In the genomic region with DNA sequence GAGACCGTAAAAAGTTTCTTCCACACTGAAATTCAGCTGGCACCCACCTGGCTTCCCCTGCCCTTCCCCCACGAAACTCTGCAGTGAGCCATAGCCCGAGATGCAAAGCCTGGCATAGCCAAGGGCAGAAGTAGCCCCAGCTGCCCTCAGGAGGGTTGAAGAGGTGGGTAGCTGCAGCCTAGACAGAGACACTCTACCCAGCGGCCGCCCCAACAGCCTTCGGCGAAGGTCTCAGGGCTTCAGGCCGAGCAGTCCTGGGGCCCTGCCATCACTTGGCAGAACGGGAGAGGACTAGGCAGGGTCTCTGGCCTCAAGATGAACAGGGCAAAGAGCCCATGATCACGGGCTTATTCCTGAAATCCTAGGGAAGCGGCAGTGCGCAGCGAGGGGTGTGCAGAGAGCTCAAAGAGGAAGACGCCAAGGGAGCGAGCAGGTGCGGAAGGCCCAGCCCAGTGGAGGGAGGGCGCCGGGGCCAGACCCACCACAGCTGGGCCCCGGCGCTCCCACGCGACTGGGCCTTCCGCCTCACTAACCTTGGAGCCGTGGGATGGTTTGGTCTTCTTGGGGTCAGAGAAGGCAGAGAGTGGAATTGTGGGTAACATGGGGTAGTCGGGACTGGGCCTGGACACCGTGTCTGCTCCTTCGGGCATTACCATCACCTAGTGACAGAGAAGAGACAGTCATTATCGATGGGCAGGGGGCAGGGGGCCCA, we compare ENCODE assay signal across 18 cellular contexts. TPM values are rescaled to one million over a fixed set of nuclear protein-coding genes. Genes with fewer than 3 reads are reported as not detected.
A peak's percentile ranks its signal among the peaks of the same experiment; 100 is the strongest.
DNase-seq lines count a peak whose midpoint lies in the region; ATAC-seq and TF ChIP-seq lines count a peak whose summit lies in the region.
"Had no signal": no experiment of that assay in that cellular context is flagged by ENCODE, and none has a peak within 500 bp of the region (broad histone marks: within the 10 kb centered on the region; RNA-seq: fewer than 3 reads in every experiment).

No MANE protein-coding gene starts in this region.

- H2AFZ ChIP-seq in GM23338: no peak overlapping the region
- no peak overlapping the region for H2AFZ ChIP-seq in OCI-LY7 (ENCODE audit: low read length)

- peaks cover 99% of the 10 kb centered on the region for H3K4me1 ChIP-seq in BLaER1
- H3K4me1 ChIP-seq in GM23338 (ENCODE audit: insufficient read depth): no peaks in the 10 kb centered on the region
- no peaks in the 10 kb centered on the region for H3K4me1 ChIP-seq in endodermal cell (ENCODE audit: control insufficient read depth, insufficient read depth, low read length)
- H3K4me1 ChIP-seq in OCI-LY7 (ENCODE audit: insufficient read depth, low read length, poor library complexity, severe bottlenecking): no peaks in the 10 kb centered on the region
- no peaks in the 10 kb centered on the region for H3K4me1 ChIP-seq in naive thymus-derived CD4-positive, alpha-beta T cell (ENCODE audit: control insufficient read depth in 2 of 2, insufficient read depth in 2 of 2, low read length in 2 of 2)

- in situ Hi-C loops in brain microvascular endothelial cell (cut with HindIII; ENCODE audit: low pct_ligation_motif_present, low sequenced_read_pairs): no loop called here

- peak overlapping the region; percentile 54; the same call in 1 of the 2 replicates for H3K4me3 ChIP-seq in BLaER1
- no peak overlapping the region for H3K4me3 ChIP-seq in GM23338
- H3K4me3 ChIP-seq in endodermal cell (ENCODE audit: low read length): no peak overlapping the region
- no peak overlapping the region for H3K4me3 ChIP-seq in OCI-LY7 (ENCODE audit: low read depth, low read length, poor library complexity, severe bottlenecking)
- H3K4me3 ChIP-seq in naive thymus-derived CD4-positive, alpha-beta T cell (ENCODE audit: low read length): no peak overlapping the region
- no peak overlapping the region for H3K4me3 ChIP-seq in brain microvascular endothelial cell (ENCODE audit: low read depth, low read length)
- H3K4me3 ChIP-seq: SJSA1 had no signal

- POLR2A ChIA-PET in OCI-LY7 (lab: Charles Lee): no interaction called here
- POLR2A ChIA-PET in naive thymus-derived CD4-positive, alpha-beta T cell (lab: Charles Lee): no interaction called here

- no peaks in the 10 kb centered on the region for H3K9me2 ChIP-seq in GM23338 (ENCODE audit: insufficient read depth)
- H3K9me2 ChIP-seq in OCI-LY7 (ENCODE audit: insufficient read depth, low read length): no peaks in the 10 kb centered on the region

- peaks cover 9% of the 10 kb centered on the region for H3K4me1 Mint-ChIP-seq in GM23338
- no peaks in the 10 kb centered on the region for H3K4me1 Mint-ChIP-seq in endodermal cell
- peaks cover 40% of the 10 kb centered on the region for H3K4me1 Mint-ChIP-seq in nephron progenitor cell
- H3K4me1 Mint-ChIP-seq in naive thymus-derived CD4-positive, alpha-beta T cell: peaks cover 0 to 8% (median 5%) of the 10 kb centered on the region in 7 donors

- H3K36me3 Mint-ChIP-seq in GM23338 (ENCODE audit: low read depth) (peaks cover 23% of the 10 kb centered on the region), endodermal cell (ENCODE audit: low read depth) (peaks cover 39% of the 10 kb centered on the region), nephron progenitor cell (ENCODE audit: low read depth) (peaks cover 29% of the 10 kb centered on the region)
- peaks cover 0 to 26% (median 4%) of the 10 kb centered on the region in 5 donors for H3K36me3 Mint-ChIP-seq in naive thymus-derived CD4-positive, alpha-beta T cell

- H4K20me1 ChIP-seq in BLaER1: peaks cover 100% of the 10 kb centered on the region
- peaks cover 12% of the 10 kb centered on the region for H4K20me1 ChIP-seq in GM23338 (replicated peaks; ENCODE audit: insufficient read depth)
- no peaks in the 10 kb centered on the region for H4K20me1 ChIP-seq in OCI-LY7 (ENCODE audit: insufficient read depth, low read length)

- H3K9me3 Mint-ChIP-seq in GM23338 (no peaks in the 10 kb centered on the region; the same call in 2 of the 3 replicates), endodermal cell (no peaks in the 10 kb centered on the region), nephron progenitor cell (no peaks in the 10 kb centered on the region)
- H3K9me3 Mint-ChIP-seq in naive thymus-derived CD4-positive, alpha-beta T cell: no peaks in the 10 kb centered on the region
- H3K9me3 Mint-ChIP-seq: CD8-positive, alpha-beta T cell had no signal

- intact Hi-C loops in OCI-LY7 (cut with micrococcal nuclease; ENCODE audit: unreplicated experiment): no loop called here
- intact Hi-C loops in naive thymus-derived CD4-positive, alpha-beta T cell (cut with micrococcal nuclease): no loop called here

- peak overlapping the region; percentile 82 for H3K27ac ChIP-seq in BLaER1
- H3K27ac ChIP-seq in GM23338 (ENCODE audit: low read depth): no peak overlapping the region
- no peak overlapping the region for H3K27ac ChIP-seq in endodermal cell (ENCODE audit: low read depth, low read length)
- H3K27ac ChIP-seq in OCI-LY7 (ENCODE audit: low read depth, low read length, poor library complexity, severe bottlenecking): no peak overlapping the region
- no peak overlapping the region for H3K27ac ChIP-seq in naive thymus-derived CD4-positive, alpha-beta T cell (ENCODE audit: low read depth, low read length)
- H3K27ac ChIP-seq in brain microvascular endothelial cell: no peak overlapping the region
- H3K27ac ChIP-seq: SJSA1 had no signal

- no TSS peak for BruUV-seq in OCI-LY7 (replicated peaks; lab: Mats Ljungman, UMichigan)

- no peak for TF ChIP-seq CTCF in GM23338 (conservative IDR thresholded peaks at IDR 0.05; ENCODE audit: low read depth in 2 of 2)
- TF ChIP-seq CTCF in endodermal cell (conservative IDR thresholded peaks at IDR 0.05): no peak
- no peak for TF ChIP-seq CTCF in nephron progenitor cell (IDR thresholded peaks at IDR 0.05)
- TF ChIP-seq CTCF in OCI-LY7 (conservative IDR thresholded peaks at IDR 0.05; ENCODE audit: low read length): no peak
- no peak for TF ChIP-seq CTCF in brain microvascular endothelial cell (IDR thresholded peaks at IDR 0.05; ENCODE audit: low read depth, low read length, missing control alignments)

- H3K27ac Mint-ChIP-seq in GM23338 (peak overlapping the region; percentile 67; the same call in 1 of the 2 replicates), endodermal cell (peak overlapping the region; percentile 58), nephron progenitor cell (peak overlapping the region; percentile 91)
- H3K27ac Mint-ChIP-seq in naive thymus-derived CD4-positive, alpha-beta T cell: peak overlapping the region in 1 of 9 donors; percentile 77
- H3K27ac Mint-ChIP-seq: CD8-positive, alpha-beta T cell had no signal

- no peaks in the 10 kb centered on the region; the same call in 1 of the 2 replicates for H3K27me3 ChIP-seq in BLaER1
- no peaks in the 10 kb centered on the region for H3K27me3 ChIP-seq in GM23338 (ENCODE audit: insufficient read depth)
- no peaks in the 10 kb centered on the region for H3K27me3 ChIP-seq in endodermal cell (ENCODE audit: control insufficient read depth, insufficient read depth, low read length, poor library complexity, severe bottlenecking)
- no peaks in the 10 kb centered on the region for H3K27me3 ChIP-seq in naive thymus-derived CD4-positive, alpha-beta T cell (ENCODE audit: control insufficient read depth in 2 of 2, insufficient read depth in 2 of 2, low read length in 2 of 2)
- H3K27me3 ChIP-seq in brain microvascular endothelial cell (replicated peaks): no peaks in the 10 kb centered on the region
- H3K27me3 ChIP-seq: SJSA1 had no signal

- no peaks in the 10 kb centered on the region for H3F3A ChIP-seq in GM23338 (replicated peaks; ENCODE audit: low read depth)

- no peak for ATAC-seq in GM23338
- ATAC-seq in naive thymus-derived CD4-positive, alpha-beta T cell: no peak
- ATAC-seq: CD8-positive, alpha-beta T cell had no signal

- H3K36me3 ChIP-seq in BLaER1: peaks cover 68% of the 10 kb centered on the region
- H3K36me3 ChIP-seq in GM23338 (ENCODE audit: insufficient read depth): no peaks in the 10 kb centered on the region; the same call in 1 of the 2 replicates
- peaks cover 33% of the 10 kb centered on the region for H3K36me3 ChIP-seq in endodermal cell (ENCODE audit: control insufficient read depth, insufficient read depth, low read length)
- peaks cover 54% of the 10 kb centered on the region for H3K36me3 ChIP-seq in OCI-LY7 (ENCODE audit: insufficient read depth, low read length)
- H3K36me3 ChIP-seq in naive thymus-derived CD4-positive, alpha-beta T cell (ENCODE audit: control insufficient read depth in 2 of 3, insufficient read depth in 3 of 3, low read length in 3 of 3): peaks cover 0 to 90% (median 0%) of the 10 kb centered on the region in 3 experiments
- peaks cover 22% of the 10 kb centered on the region for H3K36me3 ChIP-seq in brain microvascular endothelial cell (replicated peaks)

- peak overlapping the region; percentile 94 for H3K4me2 ChIP-seq in BLaER1
- H3K4me2 ChIP-seq in GM23338: no peak overlapping the region
- no peak overlapping the region for H3K4me2 ChIP-seq in OCI-LY7 (ENCODE audit: low read length)

- no peaks in the 10 kb centered on the region for H3K9me3 ChIP-seq in BLaER1
- H3K9me3 ChIP-seq in endodermal cell (ENCODE audit: control insufficient read depth, low read length): no peaks in the 10 kb centered on the region
- H3K9me3 ChIP-seq in OCI-LY7 (ENCODE audit: low read length): no peaks in the 10 kb centered on the region
- H3K9me3 ChIP-seq in naive thymus-derived CD4-positive, alpha-beta T cell (ENCODE audit: control insufficient read depth in 2 of 3, low read length in 3 of 3): no peaks in the 10 kb centered on the region
- H3K9me3 ChIP-seq: SJSA1 had no signal

- CTCF ChIA-PET in OCI-LY7 (lab: Charles Lee; ENCODE audit: unreplicated experiment): no interaction called here
- CTCF ChIA-PET in naive thymus-derived CD4-positive, alpha-beta T cell (lab: Charles Lee): interaction anchor here (0.5 kb wide), 1 partner anchor 417 kb away, joined by 3 read pairs; no protein-coding TSS in a partner anchor

- H3K4me3 Mint-ChIP-seq in GM23338: no peak overlapping the region
- no peak overlapping the region for H3K4me3 Mint-ChIP-seq in endodermal cell
- H3K4me3 Mint-ChIP-seq in nephron progenitor cell: peak overlapping the region; percentile 60
- no peak overlapping the region for H3K4me3 Mint-ChIP-seq in naive thymus-derived CD4-positive, alpha-beta T cell
- H3K4me3 Mint-ChIP-seq: CD8-positive, alpha-beta T cell had no signal

- DNase-seq in GM23338 (ENCODE audit: low spot score) (no peak), endodermal cell (no peak), nephron progenitor cell (no peak), iPS-NIHi7 (ENCODE audit: extremely low spot score) (no peak), OCI-LY7 (ENCODE audit: low spot score) (no peak), brain microvascular endothelial cell (no peak)
- DNase-seq in naive thymus-derived CD4-positive, alpha-beta T cell: no peak
- DNase-seq: ACHN; CD8-positive, alpha-beta T cell; DND-41; GF-D8; Kasumi-1; NCI-H1417; NCI-H1930; NCI-H2171 treated with DMSO at 0.1 percent for 48 hours; NCI-H510A had no signal

- H3K27me3 Mint-ChIP-seq in GM23338 (ENCODE audit: insufficient read depth, low read depth, poor library complexity): peaks cover 14% of the 10 kb centered on the region
- H3K27me3 Mint-ChIP-seq in endodermal cell (ENCODE audit: insufficient read depth): no peaks in the 10 kb centered on the region
- no peaks in the 10 kb centered on the region for H3K27me3 Mint-ChIP-seq in nephron progenitor cell (ENCODE audit: low read depth, poor library complexity)
- no peaks in the 10 kb centered on the region for H3K27me3 Mint-ChIP-seq in naive thymus-derived CD4-positive, alpha-beta T cell

- WGBS in endodermal cell (ENCODE audit: insufficient coverage in 1 of 2, insufficient read length in 1 of 2), 2 experiments: 95 to 96% methylated on average over 16 to 28 of the region's 28 CpGs

- H3K79me2 ChIP-seq in GM23338 (replicated peaks; ENCODE audit: insufficient read depth) (peaks cover 33% of the 10 kb centered on the region), OCI-LY7 (ENCODE audit: insufficient read depth, low read depth, low read length) (no peaks in the 10 kb centered on the region)

- H3K9ac ChIP-seq in BLaER1 (peak overlapping the region; percentile 66; the same call in 1 of the 2 replicates), endodermal cell (ENCODE audit: extremely low read depth, low read length, poor library complexity, severe bottlenecking) (no peak overlapping the region)

RNA-seq across cellular contexts. Expression of a gene that starts 53.2 kb away (rescaled TPM):
- 15.4 and 23.4 TPM in 2 replicates for total RNA-seq in GM23338 (2014; rRNA removed; shearing (Covaris generic))
- polyA plus RNA-seq in GM23338 (2016; fragmentation: Nextera tagmentation; extraction: Ambion mirVana): 17.8 and 19.9 TPM in 2 replicates
- total RNA-seq in endodermal cell (10 to 100 TPM; 50.1 to 51.8 TPM), OCI-LY7 (2022) (55.5 and 56.0 TPM in 2 replicates)
- 57.3 TPM for polyA plus RNA-seq in endodermal cell (2013, experiment 1 of 2)
- 47.7 TPM for polyA plus RNA-seq in endodermal cell (2013, experiment 2 of 2)
- total RNA-seq in OCI-LY7 (2014; rRNA removed; shearing (Covaris generic)): 14.3 and 17.5 TPM in 2 replicates
- total RNA-seq in naive thymus-derived CD4-positive, alpha-beta T cell: 10 to 100 TPM; 33.3 to 47.5 (median 39.0) TPM
- 1 to 10 TPM in 1 of 2 donors, under 1 TPM in 1; 0.57 to 1.8 TPM for polyA plus RNA-seq in naive thymus-derived CD4-positive, alpha-beta T cell
